In the genomic region with DNA sequence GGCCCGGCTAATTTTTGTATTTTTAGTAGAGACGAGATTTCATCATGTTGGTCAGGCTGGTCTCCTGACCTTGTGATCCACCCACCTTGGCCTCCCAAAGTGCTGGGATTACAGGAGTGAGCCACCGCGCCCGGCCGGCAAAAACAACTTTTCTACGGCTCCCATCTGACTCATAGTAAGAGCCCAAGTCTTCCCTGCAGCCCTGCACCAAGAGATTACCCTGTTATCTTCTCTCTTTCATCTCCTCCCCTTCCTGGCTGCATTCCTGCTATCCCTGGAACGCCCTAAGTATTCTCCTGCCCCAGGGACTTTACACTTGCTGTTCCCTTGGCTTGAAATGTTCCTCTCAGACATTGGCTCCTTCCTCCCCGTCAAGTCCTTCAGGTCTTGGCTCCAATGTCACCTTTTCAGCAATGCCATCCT, we compare ENCODE assay signal across 27 cellular contexts. TPM values are rescaled to one million over a fixed set of nuclear protein-coding genes. Genes with fewer than 3 reads are reported as not detected.
DNase-seq lines count a peak whose midpoint lies in the region; ATAC-seq, FAIRE-seq and TF ChIP-seq lines count a peak whose summit lies in the region.
"Had no signal": no experiment of that assay in that cellular context is flagged by ENCODE, and none has a peak within 500 bp of the region (broad histone marks: within the 10 kb centered on the region; RNA-seq: fewer than 3 reads in every experiment).

No MANE protein-coding gene starts in this region.

- no peak for TF ChIP-seq CTCF in HFFc6 (IDR thresholded peaks at IDR 0.05)
- no peak for TF ChIP-seq CTCF in astrocyte (IDR thresholded peaks at IDR 0.05; ENCODE audit: insufficient read depth, low read depth, low read length)
- no peak for TF ChIP-seq CTCF in hepatocyte (IDR thresholded peaks at IDR 0.05; ENCODE audit: poor library complexity)
- TF ChIP-seq CTCF in psoas muscle (IDR thresholded peaks at IDR 0.05), result no peak

- H3K9me2 ChIP-seq in hepatocyte (replicated peaks; ENCODE audit: insufficient read depth), result no peaks in the 10 kb centered on the region

- H3K27ac Mint-ChIP-seq in HFFc6, result peak overlapping the region; percentile 89
- H3K27ac Mint-ChIP-seq in astrocyte (ENCODE audit: unreplicated experiment), result no peak overlapping the region
- H3K27ac Mint-ChIP-seq: activated CD4-positive, alpha-beta T cell treated with anti-CD3 and anti-CD28 coated beads, Interleukin-2, amount 10 ng/mL, durations not matched to agents 7 days and 5 days; activated naive CD4-positive, alpha-beta T cell treated with anti-CD3 and anti-CD28 coated beads, Interleukin-2, amount 50 U/mL, for 72 hours had no signal

- peaks cover 38% of the 10 kb centered on the region for H3K36me3 Mint-ChIP-seq in HFFc6 (ENCODE audit: low read depth)
- H3K36me3 Mint-ChIP-seq in astrocyte (ENCODE audit: low read depth, unreplicated experiment), result peaks cover 23% of the 10 kb centered on the region
- H3K36me3 Mint-ChIP-seq: activated naive CD4-positive, alpha-beta T cell treated with anti-CD3 and anti-CD28 coated beads, Interleukin-2, amount 50 U/mL, for 72 hours had no signal

- no peaks in the 10 kb centered on the region for H3K27me3 ChIP-seq in astrocyte (ENCODE audit: insufficient read depth, low read length)
- no peaks in the 10 kb centered on the region for H3K27me3 ChIP-seq in hepatocyte
- no peaks in the 10 kb centered on the region for H3K27me3 ChIP-seq in psoas muscle (ENCODE audit: insufficient read depth in 3 of 3, low read length in 2 of 3)
- H3K27me3 ChIP-seq: ascending aorta, upper lobe of right lung had no signal

- H3K9me3 Mint-ChIP-seq in HFFc6, result no peaks in the 10 kb centered on the region
- H3K9me3 Mint-ChIP-seq in astrocyte (ENCODE audit: unreplicated experiment), result no peaks in the 10 kb centered on the region
- H3K9me3 Mint-ChIP-seq: activated CD4-positive, alpha-beta T cell treated with anti-CD3 and anti-CD28 coated beads, Interleukin-2, amount 10 ng/mL, durations not matched to agents 7 days and 5 days; activated naive CD4-positive, alpha-beta T cell treated with anti-CD3 and anti-CD28 coated beads, Interleukin-2, amount 50 U/mL, for 72 hours had no signal

- H3K4me1 Mint-ChIP-seq in HFFc6 (ENCODE audit: low read depth), result peaks cover 66% of the 10 kb centered on the region
- H3K4me1 Mint-ChIP-seq in astrocyte (ENCODE audit: low read depth, unreplicated experiment), result peaks cover 19% of the 10 kb centered on the region

- ATAC-seq in psoas muscle, result no peak
- ATAC-seq: activated naive CD4-positive, alpha-beta T cell treated with anti-CD3 and anti-CD28 coated beads, Interleukin-2, amount 50 U/mL, for 72 hours; upper lobe of right lung had no signal

- 45% methylated on average over 9 of the region's 9 CpGs for WGBS in hepatocyte (ENCODE audit: low lambda C conversion rate, missing lambda C conversion rate)
- 83 to 89% (median 88%) methylated on average over 9 of the region's 9 CpGs for WGBS in psoas muscle, 3 donors

- H3K4me1 ChIP-seq in astrocyte (ENCODE audit: insufficient read depth, low read length), result peaks cover 13% of the 10 kb centered on the region
- peaks cover 13% of the 10 kb centered on the region for H3K4me1 ChIP-seq in hepatocyte (ENCODE audit: insufficient read depth)
- peaks cover 7% of the 10 kb centered on the region for H3K4me1 ChIP-seq in psoas muscle

- H3K4me2 ChIP-seq in astrocyte (ENCODE audit: low read length) (no peak overlapping the region), hepatocyte (no peak overlapping the region)

- H3K27me3 Mint-ChIP-seq in HFFc6 (ENCODE audit: insufficient read depth) (peaks cover 5% of the 10 kb centered on the region; the same call in 1 of the 2 replicates), astrocyte (ENCODE audit: low read depth, unreplicated experiment) (no peaks in the 10 kb centered on the region)
- H3K27me3 Mint-ChIP-seq: activated CD4-positive, alpha-beta T cell treated with anti-CD3 and anti-CD28 coated beads, Interleukin-2, amount 10 ng/mL, durations not matched to agents 7 days and 5 days had no signal

- H4K20me1 ChIP-seq in astrocyte (ENCODE audit: insufficient read depth, low read length) (peaks cover 77% of the 10 kb centered on the region), hepatocyte (ENCODE audit: insufficient read depth, poor library complexity, severe bottlenecking) (no peaks in the 10 kb centered on the region)

- no peak overlapping the region for H3K9ac ChIP-seq in astrocyte (ENCODE audit: low read length)

- H3K79me2 ChIP-seq in astrocyte (ENCODE audit: insufficient read depth, low read length) (peaks cover 60% of the 10 kb centered on the region), hepatocyte (peaks cover 42% of the 10 kb centered on the region)

- DNase-seq in HFFc6, result peak; percentile 76
- no peak for DNase-seq in astrocyte (ENCODE audit: low read depth)
- DNase-seq in hepatocyte (ENCODE audit: low spot score), result no peak
- DNase-seq in psoas muscle, result peak; percentile 3 to 8
- DNase-seq in KG1 (lab: John Stamatoyannopoulos, UW), result no peak
- no peak for DNase-seq in cerebellum (ENCODE audit: low spot score)
- no peak for DNase-seq in HTR-8/SVneo (ENCODE audit: insufficient read length, low spot score)
- no peak for DNase-seq in HCEC 1CT
- DNase-seq: activated CD4-positive, alpha-beta T cell treated with anti-CD3 and anti-CD28 coated beads, Interleukin-2, amount 10 ng/mL, durations not matched to agents 7 days and 5 days; foreskin melanocyte; hypothalamus; Kasumi-1; NCI-H1048; NCI-H1930; NCI-H2227 treated with DMSO at 0.1 percent for 48 hours; NCI-H774; nucleus accumbens; RPMI8226; stimulated activated CD4-positive, alpha-beta T cell treated with anti-CD3 and anti-CD28 coated beads, Interleukin-2, amount 100 ng/mL, for 24 hours; upper lobe of right lung had no signal

- peak overlapping the region; percentile 73 for H3K4me3 Mint-ChIP-seq in HFFc6
- H3K4me3 Mint-ChIP-seq in astrocyte (ENCODE audit: unreplicated experiment), result peak overlapping the region; percentile 20
- H3K4me3 Mint-ChIP-seq: activated CD4-positive, alpha-beta T cell treated with anti-CD3 and anti-CD28 coated beads, Interleukin-2, amount 10 ng/mL, durations not matched to agents 7 days and 5 days had no signal

- FAIRE-seq in astrocyte (lab: Jason Lieb, UNC) (no peak), HTR-8/SVneo (lab: Jason Lieb, UNC) (no peak)
- FAIRE-seq: G401.6, islet of Langerhans had no signal

- H3K36me3 ChIP-seq in astrocyte (ENCODE audit: insufficient read depth, low read length) (peaks cover 24% of the 10 kb centered on the region), hepatocyte (replicated peaks; ENCODE audit: insufficient read depth, low read depth) (no peaks in the 10 kb centered on the region), psoas muscle (ENCODE audit: insufficient read depth in 1 of 2, low read depth in 1 of 2) (peaks cover 0 to 61% of the 10 kb centered on the region in 2 donors)

- no peak overlapping the region for H3K27ac ChIP-seq in astrocyte (ENCODE audit: low read depth, low read length)
- peak overlapping the region; percentile 71 for H3K27ac ChIP-seq in hepatocyte
- H3K27ac ChIP-seq in psoas muscle, result no peak overlapping the region
- H3K27ac ChIP-seq: epithelial cell of prostate, upper lobe of right lung, VCaP had no signal

- H3K4me3 ChIP-seq in astrocyte (ENCODE audit: insufficient read depth, low read depth, low read length) (no peak overlapping the region), hepatocyte (no peak overlapping the region), psoas muscle (no peak overlapping the region)
- H3K4me3 ChIP-seq: ascending aorta, lung, upper lobe of right lung had no signal

- H2AFZ ChIP-seq in astrocyte (ENCODE audit: low read depth, low read length), result no peak overlapping the region
- H2AFZ ChIP-seq in hepatocyte, result no peak overlapping the region

- intact Hi-C loops in psoas muscle (cut with DNase I), result no loop called here

- no peaks in the 10 kb centered on the region for H3K9me3 ChIP-seq in astrocyte (ENCODE audit: insufficient read depth, low read depth, low read length)
- H3K9me3 ChIP-seq in hepatocyte (ENCODE audit: low read depth), result no peaks in the 10 kb centered on the region
- no peaks in the 10 kb centered on the region for H3K9me3 ChIP-seq in psoas muscle
- H3K9me3 ChIP-seq: ascending aorta, upper lobe of right lung had no signal

RNA-seq across cellular contexts. Expression of a gene that starts 6.6 kb away (rescaled TPM):
- 100 to 1,000 TPM; 416 to 479 (median 463) TPM for total RNA-seq in HFFc6 (2021; fragmentation: NEBNext Ultra II Directional; extraction: Animal tissue kit (Norgen Biotek cat#: 25700))
- total RNA-seq in astrocyte, result 262 and 278 TPM in 2 replicates
- 109 and 129 TPM in 2 replicates for total RNA-seq in hepatocyte
- 349 and 392 TPM in 2 replicates for polyA plus RNA-seq in hepatocyte
- total RNA-seq in psoas muscle, result 10 to 100 TPM; 72.5 to 87.4 (median 85.9) TPM
- polyA plus RNA-seq in psoas muscle, result 100 to 1,000 TPM in 1 of 3 donors, 10 to 100 TPM in 2; 63.0 to 121 (median 97.2) TPM
- 33.0 TPM for total RNA-seq in cerebellum

RNA-seq across cellular contexts. Expression of a gene that starts 16.7 kb away (rescaled TPM):
- 10 to 100 TPM; 51.9 to 69.8 (median 63.4) TPM for total RNA-seq in HFFc6 (2021; fragmentation: NEBNext Ultra II Directional; extraction: Animal tissue kit (Norgen Biotek cat#: 25700))
- total RNA-seq in astrocyte (55.2 and 57.9 TPM in 2 replicates), hepatocyte (44.3 and 48.1 TPM in 2 replicates), psoas muscle (10 to 100 TPM; 26.0 to 44.9 (median 32.2) TPM), cerebellum (79.0 TPM)
- polyA plus RNA-seq in hepatocyte (11.5 and 18.6 TPM in 2 replicates), psoas muscle (10 to 100 TPM in 2 of 3 donors, 1 to 10 TPM in 1; 10.0 to 50.6 (median 15.5) TPM)

RNA-seq across cellular contexts. Expression of a gene that starts 55.7 kb away (rescaled TPM):
- 100 to 1,000 TPM; 263 to 310 (median 281) TPM for total RNA-seq in HFFc6 (2021; fragmentation: NEBNext Ultra II Directional; extraction: Animal tissue kit (Norgen Biotek cat#: 25700))
- total RNA-seq in astrocyte (233 and 270 TPM in 2 replicates), hepatocyte (84.6 and 87.9 TPM in 2 replicates), psoas muscle (10 to 100 TPM in 1 of 4 donors, 1 to 10 TPM in 3; 5.4 to 12.6 (median 8.2) TPM), cerebellum (6.9 TPM)
- polyA plus RNA-seq in hepatocyte (171 and 176 TPM in 2 replicates), psoas muscle (10 to 100 TPM in 1 of 3 donors, 1 to 10 TPM in 2; 3.2 to 10.3 (median 3.4) TPM)

Comparison
In these comparisons a context has a peak if more than half of its experiments do, and no peak if none do; other contexts are left out.
1. DNase-seq: peak in HFFc6 (single experiment) and psoas muscle (2 of 2); none in astrocyte (single experiment), hepatocyte (single experiment), KG1 (single experiment), cerebellum (single experiment), HTR-8/SVneo (single experiment) and HCEC 1CT (single experiment).